In genomic region chrY:13751289-13752071, GRCh38 we compare ENCODE assay signal across 10 cellular contexts. TPM values are rescaled to one million over a fixed set of nuclear protein-coding genes. Genes with fewer than 3 reads are reported as not detected.
DNase-seq lines count a peak whose midpoint lies in the region; ATAC-seq, FAIRE-seq and TF ChIP-seq lines count a peak whose summit lies in the region.
"Had no signal": no experiment of that assay in that cellular context is flagged by ENCODE, and none has a peak within 500 bp of the region (broad histone marks: within the 10 kb centered on the region; RNA-seq: fewer than 3 reads in every experiment).

No MANE protein-coding gene starts in this region.

- H3K27ac ChIP-seq in VCaP: peak overlapping the region; percentile 47
- no peak overlapping the region for H3K27ac ChIP-seq in right cardiac atrium (ENCODE audit: low read length)
- H3K27ac ChIP-seq in osteoblast (ENCODE audit: low read depth, low read length): no peak overlapping the region
- H3K27ac ChIP-seq: C4-2B had no signal

- H3K79me2 ChIP-seq in osteoblast (ENCODE audit: insufficient read depth, low read length): no peaks in the 10 kb centered on the region

- TF ChIP-seq CTCF in VCaP (conservative IDR thresholded peaks at IDR 0.05) (peak; percentile 66), osteoblast (IDR thresholded peaks at IDR 0.05; ENCODE audit: extremely low read depth, low read depth, low read length) (no peak)

- WGBS in right cardiac atrium: under 1% methylated on average over 60 of the region's 60 CpGs

- no peaks in the 10 kb centered on the region for H3K27me3 ChIP-seq in right cardiac atrium (ENCODE audit: control insufficient read depth, insufficient read depth)
- H3K27me3 ChIP-seq in osteoblast (ENCODE audit: insufficient read depth, low read length): no peaks in the 10 kb centered on the region

- H3K9me3 ChIP-seq in right cardiac atrium (ENCODE audit: control insufficient read depth, low read length) (no peaks in the 10 kb centered on the region), osteoblast (ENCODE audit: low read depth, low read length) (no peaks in the 10 kb centered on the region)

- H3K4me3 ChIP-seq in right cardiac atrium (ENCODE audit: low read length) (peak overlapping the region; percentile 43), osteoblast (ENCODE audit: insufficient read depth, low read length) (no peak overlapping the region)

- no peaks in the 10 kb centered on the region for H3K36me3 ChIP-seq in osteoblast (ENCODE audit: insufficient read depth, low read length)

- FAIRE-seq in urothelium cell line (lab: Jason Lieb, UNC): no peak

- ATAC-seq in right cardiac atrium (peak in 1 of 2 donors; percentile 57), esophagus mucosa (no peak)

- no peaks in the 10 kb centered on the region for H4K20me1 ChIP-seq in osteoblast (ENCODE audit: insufficient read depth, low read length)

- peak; percentile 24 for DNase-seq in stimulated activated CD4-positive, alpha-beta T cell treated with anti-CD3 and anti-CD28 coated beads, Interleukin-12 subunit alpha, Interleukin-12 subunit beta, amount 100 ng/mL, for 4 hours
- no peak for DNase-seq in stimulated activated CD4-positive, alpha-beta T cell treated with anti-CD3 and anti-CD28 coated beads, Interleukin-2, amount 100 ng/mL, for 48 hours
- DNase-seq in right cardiac atrium: peak in 1 of 3 donors; percentile 54
- no peak for DNase-seq in osteoblast (ENCODE audit: insufficient read length, low spot score, missing footprints)
- DNase-seq in NCI-H510A treated with DMSO at 0.1 percent for 48 hours (lab: John Stamatoyannopoulos, UW): no peak
- no peak for DNase-seq in urothelium cell line (ENCODE audit: low spot score)

- no peak overlapping the region for H2AFZ ChIP-seq in osteoblast (ENCODE audit: low read length)

- H3K4me2 ChIP-seq in osteoblast (ENCODE audit: insufficient read depth, low read length): no peak overlapping the region

- H3K4me1 ChIP-seq in right cardiac atrium (ENCODE audit: control insufficient read depth, insufficient read depth, low read length): no peaks in the 10 kb centered on the region
- H3K4me1 ChIP-seq in osteoblast (ENCODE audit: insufficient read depth, low read length): no peaks in the 10 kb centered on the region

- intact Hi-C loops in right cardiac atrium (cut with DNase I): no loop called here

RNA-seq across cellular contexts. Expression of gene TMSB4Y, which starts 47.8 kb away (rescaled TPM):
- total RNA-seq in right cardiac atrium: 1 to 10 TPM in 1 of 4 donors, under 1 TPM in 1, not detected in 2; 0.80 to 1.0 TPM
- 1.0 TPM for polyA plus RNA-seq in right cardiac atrium
- total RNA-seq in osteoblast: 1.1 TPM in 1 of 2 replicates, not detected in the other
- not detected for total RNA-seq in esophagus mucosa
- total RNA-seq: dermis microvascular lymphatic vessel endothelial cell had no signal
